Comparison of ENCODE assay signal across 18 cellular contexts in genomic region chr12:106446429-106447092, GRCh38.
DNase-seq lines count a peak whose midpoint lies in the region; ATAC-seq and TF ChIP-seq lines count a peak whose summit lies in the region.
"Had no signal": no experiment of that assay in that cellular context is flagged by ENCODE, and none has a peak within 500 bp of the region (broad histone marks: within the 10 kb centered on the region; RNA-seq: fewer than 3 reads in every experiment).

No MANE protein-coding gene starts in this region.

- H3K27me3 ChIP-seq in ectodermal cell (ENCODE audit: control insufficient read depth, insufficient read depth, low read length, poor library complexity, severe bottlenecking), result no peaks in the 10 kb centered on the region
- H3K27me3 ChIP-seq: BE2C, dorsolateral prefrontal cortex, esophagus squamous epithelium, tibial nerve had no signal

- H3K27ac ChIP-seq in ectodermal cell (ENCODE audit: insufficient read depth, low read depth, low read length, poor library complexity, severe bottlenecking), result peak overlapping the region; percentile 82
- H3K27ac ChIP-seq: esophagus squamous epithelium, psoas muscle had no signal

- DNase-seq in NCI-H1417 treated with DMSO at 0.1 percent for 48 hours (lab: John Stamatoyannopoulos, UW), result peak; percentile 66
- DNase-seq in NCI-H526 (lab: John Stamatoyannopoulos, UW), result peak; percentile 50 to 51
- DNase-seq in sciatic nerve (ENCODE audit: low spot score), result no peak
- no peak for DNase-seq in kidney tubule cell (ENCODE audit: low spot score)
- no peak for DNase-seq in HEK293T (ENCODE audit: extremely low spot score)
- no peak for DNase-seq in stimulated activated CD4-positive, alpha-beta T cell treated with anti-CD3 and anti-CD28 coated beads, Interleukin-4, amount 100 ng/mL, for 24 hours
- DNase-seq: activated CD4-positive, alpha-beta T cell treated with anti-CD3 and anti-CD28 coated beads, Interleukin-2, amount 50 U/mL, for 48 hours; activated T-cell treated with anti-CD3 and anti-CD28 coated beads, Interleukin-2, amount 50 U/mL, for 72 hours; BE2C; dorsolateral prefrontal cortex; esophagus squamous epithelium; KBM-7; left ventricle myocardium superior; NCI-H82; psoas muscle had no signal

- ATAC-seq in sciatic nerve, result peak; percentile 64
- ATAC-seq: activated T-cell treated with anti-CD3 and anti-CD28 coated beads, Interleukin-2, amount 50 U/mL, for 72 hours; left ventricle myocardium superior; stimulated activated memory B cell treated with anti-CD40 and anti-IgM and Interleukin-4, amounts not matched to agents 10 μg/mL and 1 μg/mL and 100 μg/mL, for 72 hours had no signal

- 59 to 75% methylated on average over 5 to 7 of the region's 7 CpGs for WGBS in ectodermal cell, 2 experiments

- no peak overlapping the region for H3K4me3 ChIP-seq in ectodermal cell (ENCODE audit: insufficient read depth, low read depth, low read length)
- H3K4me3 ChIP-seq: esophagus squamous epithelium, psoas muscle, tibial nerve had no signal

- POLR2A ChIA-PET in HEK293T (lab: Yijun Ruan, JAX), result no interaction called here

- peaks cover 25% of the 10 kb centered on the region for H3K4me1 ChIP-seq in ectodermal cell (ENCODE audit: control insufficient read depth, insufficient read depth, low read length)
- H3K4me1 ChIP-seq: BE2C, esophagus squamous epithelium, psoas muscle, tibial nerve had no signal

- CTCF ChIA-PET in HEK293T (lab: Yijun Ruan, JAX), result no interaction called here

- H3K9me3 ChIP-seq in ectodermal cell (ENCODE audit: control insufficient read depth, low read length), result no peaks in the 10 kb centered on the region
- H3K9me3 ChIP-seq: BE2C, esophagus squamous epithelium, psoas muscle, tibial nerve had no signal

- intact Hi-C loops in sciatic nerve (cut with DNase I), result no loop called here

- H3K36me3 ChIP-seq in ectodermal cell (ENCODE audit: control insufficient read depth, insufficient read depth, low read length), result peaks cover 3% of the 10 kb centered on the region
- H3K36me3 ChIP-seq: BE2C had no signal

TF ChIP-seq in HEK293T, 16 proteins besides CTCF, POLR2A, EP300 and RAD21:
- TF ChIP-seq FOXK2 (IDR thresholded peaks at IDR 0.05) (no peak), FOXM1 (IDR thresholded peaks at IDR 0.05; ENCODE audit: borderline replicate concordance) (no peak), LEF1 (IDR thresholded peaks at IDR 0.05; ENCODE audit: borderline replicate concordance) (no peak), ARNT (IDR thresholded peaks at IDR 0.05) (no peak), PKNOX1 (IDR thresholded peaks at IDR 0.05) (no peak), TARDBP (IDR thresholded peaks at IDR 0.05) (no peak), FOXA1 (IDR thresholded peaks at IDR 0.05) (no peak), BHLHE40 (IDR thresholded peaks at IDR 0.05; ENCODE audit: borderline replicate concordance) (no peak), ZNF384 (IDR thresholded peaks at IDR 0.05) (no peak), CTBP1 (IDR thresholded peaks at IDR 0.05; ENCODE audit: borderline replicate concordance) (no peak), SP1 (IDR thresholded peaks at IDR 0.05) (no peak), L3MBTL2 (conservative IDR thresholded peaks at IDR 0.05) (no peak), SUZ12 (IDR thresholded peaks at IDR 0.05) (no peak), HDGF (IDR thresholded peaks at IDR 0.05; ENCODE audit: borderline replicate concordance) (no peak), NFRKB (IDR thresholded peaks at IDR 0.05) (no peak), ELF4 (IDR thresholded peaks at IDR 0.05) (no peak)

Comparison
In these comparisons a context has a peak if more than half of its experiments do, and no peak if none do; other contexts are left out.
1. DNase-seq: peak in NCI-H1417 treated with DMSO at 0.1 percent for 48 hours (single experiment) and NCI-H526 (2 of 2); none in sciatic nerve (single experiment), kidney tubule cell (single experiment), HEK293T (single experiment) and stimulated activated CD4-positive, alpha-beta T cell treated with anti-CD3 and anti-CD28 coated beads, Interleukin-4, amount 100 ng/mL, for 24 hours (single experiment).